In the genomic region with DNA sequence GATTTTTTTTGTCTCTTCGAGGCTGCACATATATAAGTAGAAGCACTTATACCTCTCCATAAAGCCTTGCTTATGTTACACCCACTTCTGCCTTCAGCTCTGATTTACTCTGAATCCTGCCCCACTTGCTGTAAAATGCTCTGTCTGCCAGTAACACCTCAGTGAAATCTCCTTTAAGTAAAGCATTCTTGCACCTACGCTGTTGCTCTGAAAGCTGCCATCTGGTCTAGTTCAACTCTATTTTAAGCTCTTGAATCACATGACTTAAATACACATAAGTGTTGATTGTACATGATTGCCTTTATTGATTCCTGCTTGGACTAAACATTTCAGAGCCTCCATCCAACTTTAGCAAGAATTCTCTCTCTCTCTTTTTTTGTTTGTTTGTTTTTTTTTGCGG, we compare ENCODE assay signal across 22 cellular contexts.
DNase-seq lines count a peak whose midpoint lies in the region; ATAC-seq and TF ChIP-seq lines count a peak whose summit lies in the region.
"Had no signal": no experiment of that assay in that cellular context is flagged by ENCODE, and none has a peak within 500 bp of the region (broad histone marks: within the 10 kb centered on the region; RNA-seq: fewer than 3 reads in every experiment).

No MANE protein-coding gene starts in this region.

- H3K27me3 Mint-ChIP-seq in glutamatergic neuron (ENCODE audit: unreplicated experiment): no peaks in the 10 kb centered on the region
- H3K27me3 Mint-ChIP-seq in activated T-helper 17 cell treated with anti-CD3 and anti-CD28 coated beads, Interleukin-2, amount 50 U/mL, for 72 hours: no peaks in the 10 kb centered on the region
- H3K27me3 Mint-ChIP-seq: activated naive CD4-positive, alpha-beta T cell treated with anti-CD3 and anti-CD28 coated beads, Interleukin-2, amount 10 ng/mL, durations not matched to agents 7 days and 5 days; CD4-positive, alpha-beta T cell; naive thymus-derived CD8-positive, alpha-beta T cell; stimulated activated naive CD8-positive, alpha-beta T cell treated with anti-CD3 and anti-CD28 coated beads, Interleukin-15, Interleukin-2, amounts not matched to agents 100 ng/mL and 50 ng/mL, for 24 hours; T-cell had no signal

- peak overlapping the region; percentile 10 for H3K27ac Mint-ChIP-seq in glutamatergic neuron (ENCODE audit: unreplicated experiment)
- no peak overlapping the region for H3K27ac Mint-ChIP-seq in activated T-helper 17 cell treated with anti-CD3 and anti-CD28 coated beads, Interleukin-2, amount 50 U/mL, for 72 hours
- H3K27ac Mint-ChIP-seq: activated naive CD4-positive, alpha-beta T cell treated with anti-CD3 and anti-CD28 coated beads, Interleukin-2, amount 10 ng/mL, durations not matched to agents 7 days and 5 days; activated T-cell treated with anti-CD3 and anti-CD28 coated beads, Interleukin-2, amount 50 U/mL, for 72 hours; CD4-positive, alpha-beta T cell; naive thymus-derived CD8-positive, alpha-beta T cell; stimulated activated naive CD8-positive, alpha-beta T cell treated with anti-CD3 and anti-CD28 coated beads, Interleukin-15, Interleukin-2, amounts not matched to agents 100 ng/mL and 50 ng/mL, for 24 hours; T-cell had no signal

- no peaks in the 10 kb centered on the region for H3K36me3 Mint-ChIP-seq in glutamatergic neuron (ENCODE audit: unreplicated experiment)
- no peaks in the 10 kb centered on the region for H3K36me3 Mint-ChIP-seq in activated T-helper 17 cell treated with anti-CD3 and anti-CD28 coated beads, Interleukin-2, amount 50 U/mL, for 72 hours (ENCODE audit: low read depth)
- H3K36me3 Mint-ChIP-seq: activated naive CD4-positive, alpha-beta T cell treated with anti-CD3 and anti-CD28 coated beads, Interleukin-2, amount 10 ng/mL, durations not matched to agents 7 days and 5 days; naive thymus-derived CD8-positive, alpha-beta T cell; T-cell had no signal

- H3K9me3 Mint-ChIP-seq in glutamatergic neuron (ENCODE audit: unreplicated experiment): no peaks in the 10 kb centered on the region
- peaks cover 14% of the 10 kb centered on the region for H3K9me3 Mint-ChIP-seq in activated T-helper 17 cell treated with anti-CD3 and anti-CD28 coated beads, Interleukin-2, amount 50 U/mL, for 72 hours
- H3K9me3 Mint-ChIP-seq: activated naive CD4-positive, alpha-beta T cell treated with anti-CD3 and anti-CD28 coated beads, Interleukin-2, amount 10 ng/mL, durations not matched to agents 7 days and 5 days; CD4-positive, alpha-beta T cell had no signal

- H3K27ac ChIP-seq in right lobe of liver: no peak overlapping the region
- no peak overlapping the region for H3K27ac ChIP-seq in SJCRH30
- H3K27ac ChIP-seq: heart left ventricle, right atrium auricular region, tibial nerve had no signal

- intact Hi-C loops in right lobe of liver (cut with DNase I): no loop called here

- DNase-seq in DMS 273 treated with DMSO at 0.1 percent for 48 hours (lab: John Stamatoyannopoulos, UW): peak; percentile 8
- peak; percentile 33 for DNase-seq in NCI-H128 (lab: John Stamatoyannopoulos, UW; ENCODE audit: unreplicated experiment)
- DNase-seq in NCI-H510A treated with DMSO at 0.1 percent for 48 hours (lab: John Stamatoyannopoulos, UW): peak; percentile 83
- DNase-seq in glutamatergic neuron: no peak
- DNase-seq in right lobe of liver: no peak
- no peak for DNase-seq in SJCRH30
- DNase-seq: activated CD4-positive, alpha-beta T cell treated with anti-CD3 and anti-CD28 coated beads for 4 hours; activated naive CD4-positive, alpha-beta T cell treated with anti-CD3 and anti-CD28 coated beads, Interleukin-2, amount 10 ng/mL, durations not matched to agents 7 days and 5 days; activated T-cell treated with anti-CD3 and anti-CD28 coated beads, Interleukin-2, amount 50 U/mL, for 72 hours; CD4-positive, alpha-beta T cell; dermis blood vessel endothelial cell; heart left ventricle; Kasumi-1; naive thymus-derived CD8-positive, alpha-beta T cell; SHP77 treated with DMSO at 0.1 percent for 48 hours; T-cell had no signal

- H3K4me3 ChIP-seq in right lobe of liver: no peak overlapping the region
- no peak overlapping the region for H3K4me3 ChIP-seq in SJCRH30
- H3K4me3 ChIP-seq: heart left ventricle, right atrium auricular region, tibial nerve had no signal

- H3K36me3 ChIP-seq in right lobe of liver: no peaks in the 10 kb centered on the region
- H3K36me3 ChIP-seq in SJCRH30: no peaks in the 10 kb centered on the region
- H3K36me3 ChIP-seq: heart left ventricle, right atrium auricular region, tibial nerve had no signal

- H3K27me3 ChIP-seq in right lobe of liver: no peaks in the 10 kb centered on the region
- H3K27me3 ChIP-seq in SJCRH30: no peaks in the 10 kb centered on the region
- H3K27me3 ChIP-seq: heart left ventricle, right atrium auricular region, tibial nerve had no signal

- no peak for ATAC-seq in activated T-helper 17 cell treated with anti-CD3 and anti-CD28 coated beads, Interleukin-2, amount 50 U/mL, for 72 hours (replicated peaks)
- ATAC-seq in right lobe of liver (no peak), GM21528 (IDR thresholded peaks at IDR 0.05; ENCODE audit: low FRiP score, unreplicated experiment) (no peak)
- ATAC-seq: activated T-cell treated with anti-CD3 and anti-CD28 coated beads, Interleukin-2, amount 50 U/mL, for 72 hours; heart left ventricle; left lobe of liver; naive thymus-derived CD8-positive, alpha-beta T cell; T-cell had no signal

- no peaks in the 10 kb centered on the region for H3K9me3 ChIP-seq in right lobe of liver
- no peaks in the 10 kb centered on the region for H3K9me3 ChIP-seq in SJCRH30 (replicated peaks)
- H3K9me3 ChIP-seq: heart left ventricle, right atrium auricular region, tibial nerve had no signal

- no peaks in the 10 kb centered on the region for H3K4me1 ChIP-seq in right lobe of liver
- no peaks in the 10 kb centered on the region for H3K4me1 ChIP-seq in SJCRH30
- H3K4me1 ChIP-seq: heart left ventricle, right atrium auricular region, tibial nerve had no signal

- TF ChIP-seq POLR2A in right lobe of liver (IDR thresholded peaks at IDR 0.05): no peak

- no peak for TF ChIP-seq CTCF in glutamatergic neuron (IDR thresholded peaks at IDR 0.05; ENCODE audit: partially characterized antibody, unreplicated experiment)
- TF ChIP-seq CTCF in right lobe of liver (IDR thresholded peaks at IDR 0.05): no peak

- 27% methylated on average over 3 of the region's 3 CpGs for WGBS in right lobe of liver (ENCODE audit: insufficient coverage, low coverage, low lambda C conversion rate, missing lambda C conversion rate)

- H3K4me1 Mint-ChIP-seq in glutamatergic neuron (ENCODE audit: low read depth, unreplicated experiment): peaks cover 11% of the 10 kb centered on the region
- H3K4me1 Mint-ChIP-seq in activated T-helper 17 cell treated with anti-CD3 and anti-CD28 coated beads, Interleukin-2, amount 50 U/mL, for 72 hours: no peaks in the 10 kb centered on the region
- H3K4me1 Mint-ChIP-seq: activated naive CD4-positive, alpha-beta T cell treated with anti-CD3 and anti-CD28 coated beads, Interleukin-2, amount 10 ng/mL, durations not matched to agents 7 days and 5 days; naive thymus-derived CD8-positive, alpha-beta T cell; T-cell had no signal

- peak overlapping the region; percentile 25 for H3K4me3 Mint-ChIP-seq in glutamatergic neuron (ENCODE audit: unreplicated experiment)
- H3K4me3 Mint-ChIP-seq in activated T-helper 17 cell treated with anti-CD3 and anti-CD28 coated beads, Interleukin-2, amount 50 U/mL, for 72 hours: no peak overlapping the region
- H3K4me3 Mint-ChIP-seq: activated naive CD4-positive, alpha-beta T cell treated with anti-CD3 and anti-CD28 coated beads, Interleukin-2, amount 10 ng/mL, durations not matched to agents 7 days and 5 days; activated T-cell treated with anti-CD3 and anti-CD28 coated beads, Interleukin-2, amount 50 U/mL, for 72 hours; CD4-positive, alpha-beta T cell; naive thymus-derived CD8-positive, alpha-beta T cell; stimulated activated naive CD8-positive, alpha-beta T cell treated with anti-CD3 and anti-CD28 coated beads, Interleukin-15, Interleukin-2, amounts not matched to agents 100 ng/mL and 50 ng/mL, for 24 hours; T-cell had no signal

Comparison
In these comparisons a context has a peak if more than half of its experiments do, and no peak if none do; other contexts are left out.
1. DNase-seq: peak in DMS 273 treated with DMSO at 0.1 percent for 48 hours (single experiment), NCI-H128 (single experiment) and NCI-H510A treated with DMSO at 0.1 percent for 48 hours (single experiment); none in glutamatergic neuron (single experiment), right lobe of liver (0 of 3) and SJCRH30 (0 of 2).